Comparison of ENCODE assay signal across 7 cellular contexts in genomic region chr1:231527586-231528174, GRCh38. TPM values are rescaled to one million over a fixed set of nuclear protein-coding genes. Genes with fewer than 3 reads are reported as not detected.
DNase-seq lines count a peak whose midpoint lies in the region; ATAC-seq, FAIRE-seq and TF ChIP-seq lines count a peak whose summit lies in the region.

No MANE protein-coding gene starts in this region.

- intact Hi-C loops in endothelial cell of umbilical vein (cut with micrococcal nuclease): loop anchor here (1.0 to 5.0 kb wide), 8 partner anchors 45 to 885 kb away; partner anchors contain the start of genes C1orf198, COG2 and EGLN1

- peak overlapping the region; percentile 98 for H3K4me3 Mint-ChIP-seq in neural progenitor cell

- H3K36me3 Mint-ChIP-seq in neural progenitor cell: peaks cover 8% of the 10 kb centered on the region

- H3K4me1 ChIP-seq in OCI-LY3 (ENCODE audit: low read length) (peaks cover 24% of the 10 kb centered on the region), endothelial cell of umbilical vein (ENCODE audit: control insufficient read depth, extremely low read depth, insufficient read depth, low read length) (peaks cover 15% of the 10 kb centered on the region), neural progenitor cell (peaks cover 12% of the 10 kb centered on the region)

- TF ChIP-seq CTCF in OCI-LY3 (IDR thresholded peaks at IDR 0.05; ENCODE audit: low read depth, low read length) (no peak), endothelial cell of umbilical vein (IDR thresholded peaks at IDR 0.05; ENCODE audit: extremely low read depth in 1 of 2, insufficient read depth in 1 of 2, low read depth in 1 of 2, low read length in 2 of 2) (no peak), neural progenitor cell (IDR thresholded peaks at IDR 0.05) (no peak)

- TF ChIP-seq POLR2A in endothelial cell of umbilical vein (IDR thresholded peaks at IDR 0.05; ENCODE audit: low read depth, low read length): no peak

- H3K9me1 ChIP-seq in endothelial cell of umbilical vein (replicated peaks; ENCODE audit: control insufficient read depth, extremely low read depth, insufficient read depth, low read length): no peaks in the 10 kb centered on the region

- H3K4me3 ChIP-seq in OCI-LY3 (ENCODE audit: low read length) (peak overlapping the region; percentile 89), endothelial cell of umbilical vein (replicated peaks in 1 of 3; ENCODE audit: insufficient read depth in 1 of 3, low read depth in 1 of 3, low read length in 3 of 3) (peak overlapping the region; percentile 8 to 75 (median 45)), neural progenitor cell (peak overlapping the region; percentile 91)

- dilution Hi-C loops in endothelial cell of umbilical vein (cut with MboI; ENCODE audit: extremely low pct_ligation_motif_present, low sequenced_read_pairs): no loop called here

- H3K9ac ChIP-seq in OCI-LY3 (ENCODE audit: low read length): peak overlapping the region; percentile 86
- peak overlapping the region; percentile 92 for H3K9ac ChIP-seq in endothelial cell of umbilical vein (replicated peaks; ENCODE audit: extremely low read depth, insufficient read depth, low read length)
- no peak overlapping the region for H3K9ac ChIP-seq in neural progenitor cell

- peaks cover 8% of the 10 kb centered on the region for H3F3A ChIP-seq in neural progenitor cell (ENCODE audit: low read depth)

- BruUV-seq in endothelial cell of umbilical vein (replicated peaks; lab: Mats Ljungman, UMichigan): no TSS peak

- H3K27me3 ChIP-seq in OCI-LY3 (ENCODE audit: low read depth, low read length): no peaks in the 10 kb centered on the region
- no peaks in the 10 kb centered on the region for H3K27me3 ChIP-seq in endothelial cell of umbilical vein (ENCODE audit: control insufficient read depth in 2 of 2, insufficient read depth in 2 of 2, low read length in 2 of 2)
- H3K27me3 ChIP-seq in neural progenitor cell: no peaks in the 10 kb centered on the region

- H4K20me1 ChIP-seq in OCI-LY3 (ENCODE audit: insufficient read depth, low read length): no peaks in the 10 kb centered on the region
- no peaks in the 10 kb centered on the region for H4K20me1 ChIP-seq in endothelial cell of umbilical vein (replicated peaks; ENCODE audit: control insufficient read depth, extremely low read depth, insufficient read depth, low read length)
- H4K20me1 ChIP-seq in neural progenitor cell (ENCODE audit: low read depth): peaks cover 10% of the 10 kb centered on the region

- H3K4me1 Mint-ChIP-seq in neural progenitor cell: peaks cover 23% of the 10 kb centered on the region

- peak overlapping the region; percentile 79 for H2AFZ ChIP-seq in OCI-LY3 (ENCODE audit: low read depth, low read length)
- peak overlapping the region; percentile 91 for H2AFZ ChIP-seq in endothelial cell of umbilical vein (ENCODE audit: low read depth, low read length)
- H2AFZ ChIP-seq in neural progenitor cell (replicated peaks): peak overlapping the region; percentile 94

- peaks cover 2% of the 10 kb centered on the region for H3K27me3 Mint-ChIP-seq in neural progenitor cell (ENCODE audit: insufficient read depth, low read depth)

- H3K36me3 ChIP-seq in OCI-LY3 (replicated peaks; ENCODE audit: low read depth, low read length): peaks cover 6% of the 10 kb centered on the region
- no peaks in the 10 kb centered on the region for H3K36me3 ChIP-seq in endothelial cell of umbilical vein (ENCODE audit: control insufficient read depth in 2 of 2, extremely low read depth in 1 of 2, insufficient read depth in 2 of 2, low read length in 2 of 2)
- H3K36me3 ChIP-seq in neural progenitor cell: no peaks in the 10 kb centered on the region

- H3K9me3 Mint-ChIP-seq in neural progenitor cell: no peaks in the 10 kb centered on the region

- H3K4me2 ChIP-seq in OCI-LY3 (ENCODE audit: low read length): peak overlapping the region; percentile 94
- H3K4me2 ChIP-seq in endothelial cell of umbilical vein (ENCODE audit: insufficient read depth, low read length): peak overlapping the region; percentile 90
- H3K4me2 ChIP-seq in neural progenitor cell: peak overlapping the region; percentile 88

- POLR2A ChIA-PET in endothelial cell of umbilical vein (lab: Charles Lee): no interaction called here

- peaks cover 38% of the 10 kb centered on the region for H3K79me2 ChIP-seq in OCI-LY3 (ENCODE audit: low read length)
- peaks cover 13% of the 10 kb centered on the region for H3K79me2 ChIP-seq in endothelial cell of umbilical vein (ENCODE audit: control insufficient read depth, insufficient read depth, low read length)
- H3K79me2 ChIP-seq in neural progenitor cell (ENCODE audit: low read depth): peaks cover 41% of the 10 kb centered on the region

- no peak for FAIRE-seq in endothelial cell of umbilical vein (lab: Jason Lieb, UNC)

- CTCF ChIA-PET in endothelial cell of umbilical vein (lab: Charles Lee): interaction anchor here (0.9 to 1.2 kb wide), 3 partner anchors 18 to 106 kb away, joined by 3 to 4 read pairs (median 3); partner anchors contain the start of gene EGLN1

- peak overlapping the region; percentile 76 for H3K27ac ChIP-seq in OCI-LY3 (ENCODE audit: low read length)
- peak overlapping the region; percentile 86 for H3K27ac ChIP-seq in endothelial cell of umbilical vein (ENCODE audit: insufficient read depth, low read depth, low read length)
- H3K27ac ChIP-seq in neural progenitor cell: no peak overlapping the region

- ATAC-seq in GM18870 (IDR thresholded peaks at IDR 0.05; ENCODE audit: unreplicated experiment): peak; percentile 5
- peak; percentile 9 for ATAC-seq in HG02610 (IDR thresholded peaks at IDR 0.05; ENCODE audit: unreplicated experiment)

- no peak for DNase-seq in endothelial cell of umbilical vein (ENCODE audit: low read depth, low spot score)
- no peak for DNase-seq in neural progenitor cell (ENCODE audit: low spot score)
- no peak for DNase-seq in NCI-H1694 (lab: John Stamatoyannopoulos, UW)
- no peak for DNase-seq in activated CD8-positive, alpha-beta memory T cell treated with anti-CD3 and anti-CD28 coated beads, Interleukin-2, amount 50 U/mL, for 48 hours

- peak overlapping the region; percentile 100 for H3K27ac Mint-ChIP-seq in neural progenitor cell

- no peaks in the 10 kb centered on the region for H3K9me3 ChIP-seq in OCI-LY3 (ENCODE audit: insufficient read depth, low read length)
- H3K9me3 ChIP-seq in endothelial cell of umbilical vein (replicated peaks; ENCODE audit: control insufficient read depth, insufficient read depth, low read length): no peaks in the 10 kb centered on the region
- H3K9me3 ChIP-seq in neural progenitor cell (ENCODE audit: low read depth): no peaks in the 10 kb centered on the region

TF ChIP-seq in endothelial cell of umbilical vein, 7 proteins besides CTCF, POLR2A, EP300 and RAD21:
- TF ChIP-seq MAX (IDR thresholded peaks at IDR 0.05; ENCODE audit: insufficient read depth, insufficient read length) (no peak), FOS (IDR thresholded peaks at IDR 0.05; ENCODE audit: borderline replicate concordance, insufficient read depth, low read length) (no peak), POLR2AphosphoS5 (IDR thresholded peaks at IDR 0.05; ENCODE audit: insufficient read depth, low read depth, low read length) (no peak), JUN (IDR thresholded peaks at IDR 0.05; ENCODE audit: borderline replicate concordance, insufficient read depth, insufficient read length, low read depth) (no peak), EZH2 (IDR thresholded peaks at IDR 0.05; ENCODE audit: borderline replicate concordance, low read depth, low read length, severe bottlenecking) (no peak), GATA2 (IDR thresholded peaks at IDR 0.05; ENCODE audit: insufficient read depth, insufficient read length, low read depth, low read length) (no peak), MYC (IDR thresholded peaks at IDR 0.05; ENCODE audit: low read depth, low read length) (no peak)
TF ChIP-seq in endothelial cell of umbilical vein: peak in this region for 0.

RNA-seq across cellular contexts. Expression of gene TSNAX, which starts 0.8 kb away (rescaled TPM):
- total RNA-seq in endothelial cell of umbilical vein (26.3 and 26.4 TPM in 2 replicates), neural progenitor cell (ENCODE audit: low replicate concordance) (38.0 and 61.0 TPM in 2 replicates)
- polyA plus RNA-seq in endothelial cell of umbilical vein: 6.3 and 6.7 TPM in 2 replicates
- 9.5 and 12.0 TPM in 2 replicates for polyA plus RNA-seq in endothelial cell of umbilical vein (2011; cell fraction: cytosol; rRNA removed)
- polyA plus RNA-seq in endothelial cell of umbilical vein (2011; cell fraction: nucleus; rRNA removed): 10.9 and 12.0 TPM in 2 replicates
- 21.3 and 26.9 TPM in 2 replicates for polyA plus RNA-seq in endothelial cell of umbilical vein (2012)
- polyA minus RNA-seq in endothelial cell of umbilical vein: 6.4 and 19.8 TPM in 2 replicates
- polyA minus RNA-seq in endothelial cell of umbilical vein (2011; cell fraction: cytosol; rRNA and poly(A)+ RNA removed): 12.3 TPM
- polyA minus RNA-seq in endothelial cell of umbilical vein (2011; cell fraction: nucleus; rRNA and poly(A)+ RNA removed): 4.5 and 9.0 TPM in 2 replicates
